In the genomic region with DNA sequence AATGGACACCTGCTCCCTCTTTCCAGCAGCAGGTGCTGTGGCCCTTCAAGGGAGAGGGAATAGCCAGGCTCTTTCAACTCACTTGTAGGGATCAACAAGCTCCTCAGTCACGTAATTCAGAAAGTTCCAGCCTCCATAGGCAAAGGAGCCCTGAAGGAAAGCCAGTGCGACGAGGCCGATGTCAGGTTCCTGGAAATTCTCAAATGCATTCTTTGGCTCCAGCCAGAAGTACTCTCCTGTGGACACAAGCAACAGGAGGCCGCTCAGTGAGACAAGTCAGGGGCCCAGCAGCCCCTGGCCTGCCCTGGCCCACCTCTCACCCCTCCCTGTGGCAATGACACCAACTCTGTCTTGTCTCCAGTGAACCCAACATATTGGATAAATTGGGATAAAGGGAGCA, we compare ENCODE assay signal across 26 cellular contexts. TPM values are rescaled to one million over a fixed set of nuclear protein-coding genes. Genes with fewer than 3 reads are reported as not detected.
"Had no signal": no experiment of that assay in that cellular context is flagged by ENCODE, and none has a peak within 500 bp of the region (broad histone marks: within the 10 kb centered on the region; RNA-seq: fewer than 3 reads in every experiment).

No MANE protein-coding gene starts in this region.

- H3K27me3 ChIP-seq: heart left ventricle, neutrophil, pancreas had no signal

- H3K27ac ChIP-seq: lower lobe of right lung, neutrophil, pancreas had no signal

- H3K27ac Mint-ChIP-seq: activated naive CD8-positive, alpha-beta T cell; stimulated activated naive B cell treated with anti-CD40 and anti-IgM and Interleukin-4, amounts not matched to agents 10 μg/mL and 1 μg/mL and 100 μg/mL, for 72 hours; T-helper 2 cell treated with Interferon-gamma antibody and Interleukin-4, amounts not matched to agents 5 μg/mL and 100 μg/mL, for 36 hours had no signal

- H3K36me3 ChIP-seq: pancreas had no signal

- H3K4me3 ChIP-seq: heart left ventricle, lower lobe of right lung, pancreas had no signal

- H3K27me3 Mint-ChIP-seq: activated naive CD8-positive, alpha-beta T cell; central memory CD8-positive, alpha-beta T cell had no signal

- ATAC-seq: esophagus mucosa; heart left ventricle; left colon; lower lobe of right lung; naive thymus-derived CD8-positive, alpha-beta T cell; pancreas; stimulated activated naive B cell treated with anti-CD40 and anti-IgM and Interleukin-4, amounts not matched to agents 10 μg/mL and 1 μg/mL and 100 μg/mL, for 72 hours had no signal

- H3K4me3 Mint-ChIP-seq: activated naive CD8-positive, alpha-beta T cell; central memory CD8-positive, alpha-beta T cell; naive thymus-derived CD8-positive, alpha-beta T cell; stimulated activated naive B cell treated with anti-CD40 and anti-IgM and Interleukin-4, amounts not matched to agents 10 μg/mL and 1 μg/mL and 100 μg/mL, for 72 hours; T-helper 2 cell treated with Interferon-gamma antibody and Interleukin-4, amounts not matched to agents 5 μg/mL and 100 μg/mL, for 36 hours had no signal

- H3K36me3 Mint-ChIP-seq: activated naive CD8-positive, alpha-beta T cell; stimulated activated naive B cell treated with anti-CD40 and anti-IgM and Interleukin-4, amounts not matched to agents 10 μg/mL and 1 μg/mL and 100 μg/mL, for 72 hours had no signal

- H3K9me3 Mint-ChIP-seq: central memory CD8-positive, alpha-beta T cell; naive thymus-derived CD8-positive, alpha-beta T cell; stimulated activated naive B cell treated with anti-CD40 and anti-IgM and Interleukin-4, amounts not matched to agents 10 μg/mL and 1 μg/mL and 100 μg/mL, for 72 hours; T-helper 2 cell treated with Interferon-gamma antibody and Interleukin-4, amounts not matched to agents 5 μg/mL and 100 μg/mL, for 36 hours had no signal

- H3K9me3 ChIP-seq: heart left ventricle, lower lobe of right lung, neutrophil, pancreas, SK-N-SH had no signal

- H3K4me1 Mint-ChIP-seq: central memory CD8-positive, alpha-beta T cell; naive thymus-derived CD8-positive, alpha-beta T cell; stimulated activated naive B cell treated with anti-CD40 and anti-IgM and Interleukin-4, amounts not matched to agents 10 μg/mL and 1 μg/mL and 100 μg/mL, for 72 hours had no signal

- DNase-seq: activated CD4-positive, alpha-beta T cell treated with anti-CD3 and anti-CD28 coated beads for 1 hour; activated CD4-positive, alpha-beta T cell treated with anti-CD3 and anti-CD28 coated beads, Interleukin-2, amount 50 U/mL, for 1 hour; activated naive CD4-positive, alpha-beta T cell; activated T-cell treated with anti-CD3 and anti-CD28 coated beads, Interleukin-2, amount 50 U/mL, for 1 hour; effector memory CD4-positive, alpha-beta T cell; heart left ventricle; left colon; lower lobe of right lung; naive thymus-derived CD8-positive, alpha-beta T cell; SK-N-SH; stimulated activated CD4-positive, alpha-beta T cell treated with anti-CD3 and anti-CD28 coated beads, Interleukin-2, amount 100 ng/mL, for 48 hours; stimulated activated CD8-positive, alpha-beta memory T cell treated with anti-CD3 and anti-CD28 coated beads, Interleukin-4, amount 100 ng/mL, for 48 hours; stimulated activated naive B cell treated with anti-CD40 and anti-IgM and Interleukin-4, amounts not matched to agents 10 μg/mL and 1 μg/mL and 100 μg/mL, for 72 hours had no signal

RNA-seq across cellular contexts. Expression of a gene that starts 21.3 kb away (rescaled TPM):
- total RNA-seq: astrocyte, dermis microvascular lymphatic vessel endothelial cell, endothelial cell of umbilical vein, esophagus mucosa, left colon, mesenteric fat pad, pancreas, pulmonary artery endothelial cell, urinary bladder had no signal

RNA-seq across cellular contexts. Expression of a gene that starts 35.6 kb away (rescaled TPM):
- total RNA-seq: astrocyte; dermis microvascular lymphatic vessel endothelial cell; endothelial cell of umbilical vein; esophagus mucosa; heart left ventricle; left colon; lower lobe of right lung; mesenteric fat pad; mucosa of gallbladder; naive thymus-derived CD8-positive, alpha-beta T cell; pancreas; pulmonary artery endothelial cell; urinary bladder had no signal
